16 cellular contexts compared by ENCODE assay signal in genomic region chr9:81720450-81721086, GRCh38. TPM values are rescaled to one million over a fixed set of nuclear protein-coding genes. Genes with fewer than 3 reads are reported as not detected.
DNase-seq lines count a peak whose midpoint lies in the region; ATAC-seq and TF ChIP-seq lines count a peak whose summit lies in the region.
"Had no signal": no experiment of that assay in that cellular context is flagged by ENCODE, and none has a peak within 500 bp of the region (broad histone marks: within the 10 kb centered on the region; RNA-seq: fewer than 3 reads in every experiment).

No MANE protein-coding gene starts in this region.

- TF ChIP-seq CTCF in C4-2B (conservative IDR thresholded peaks at IDR 0.05): no peak

- DNase-seq in LoVo (ENCODE audit: low spot score) (peak; percentile 11), dermis microvascular lymphatic vessel endothelial cell (ENCODE audit: low read depth in 2 of 2) (peak; percentile 32 to 51), mucosa of gallbladder (ENCODE audit: low spot score) (peak; percentile 59), hepatic stellate cell (ENCODE audit: low spot score) (no peak), RPMI8226 (no peak), Right ventricle myocardium inferior (ENCODE audit: missing footprints) (no peak)
- DNase-seq: BE2C; Calu3; CD4-positive, alpha-beta memory T cell; EL; KG1; NCI-H1417; NCI-H1930; NCI-H526; SIG-M5 had no signal

- no peak for ATAC-seq in Right ventricle myocardium inferior

- H3K27ac ChIP-seq in C4-2B: peak overlapping the region; percentile 46

- intact Hi-C loops in Right ventricle myocardium inferior (cut with DNase I): no loop called here

RNA-seq across cellular contexts. Expression of gene TLE1, which starts 31.2 kb away (rescaled TPM):
- total RNA-seq in dermis microvascular lymphatic vessel endothelial cell: 50.8 and 82.4 TPM in 2 replicates
- total RNA-seq in mucosa of gallbladder: 70.1 TPM
- total RNA-seq in Right ventricle myocardium inferior: 9.8 TPM

Comparison
In these comparisons a context has a peak if more than half of its experiments do, and no peak if none do; other contexts are left out.
1. DNase-seq: peak in LoVo (single experiment), dermis microvascular lymphatic vessel endothelial cell (2 of 2) and mucosa of gallbladder (single experiment); none in hepatic stellate cell (single experiment), RPMI8226 (single experiment) and Right ventricle myocardium inferior (single experiment).